ENCODE assay signal across 8 cellular contexts in the genomic region with DNA sequence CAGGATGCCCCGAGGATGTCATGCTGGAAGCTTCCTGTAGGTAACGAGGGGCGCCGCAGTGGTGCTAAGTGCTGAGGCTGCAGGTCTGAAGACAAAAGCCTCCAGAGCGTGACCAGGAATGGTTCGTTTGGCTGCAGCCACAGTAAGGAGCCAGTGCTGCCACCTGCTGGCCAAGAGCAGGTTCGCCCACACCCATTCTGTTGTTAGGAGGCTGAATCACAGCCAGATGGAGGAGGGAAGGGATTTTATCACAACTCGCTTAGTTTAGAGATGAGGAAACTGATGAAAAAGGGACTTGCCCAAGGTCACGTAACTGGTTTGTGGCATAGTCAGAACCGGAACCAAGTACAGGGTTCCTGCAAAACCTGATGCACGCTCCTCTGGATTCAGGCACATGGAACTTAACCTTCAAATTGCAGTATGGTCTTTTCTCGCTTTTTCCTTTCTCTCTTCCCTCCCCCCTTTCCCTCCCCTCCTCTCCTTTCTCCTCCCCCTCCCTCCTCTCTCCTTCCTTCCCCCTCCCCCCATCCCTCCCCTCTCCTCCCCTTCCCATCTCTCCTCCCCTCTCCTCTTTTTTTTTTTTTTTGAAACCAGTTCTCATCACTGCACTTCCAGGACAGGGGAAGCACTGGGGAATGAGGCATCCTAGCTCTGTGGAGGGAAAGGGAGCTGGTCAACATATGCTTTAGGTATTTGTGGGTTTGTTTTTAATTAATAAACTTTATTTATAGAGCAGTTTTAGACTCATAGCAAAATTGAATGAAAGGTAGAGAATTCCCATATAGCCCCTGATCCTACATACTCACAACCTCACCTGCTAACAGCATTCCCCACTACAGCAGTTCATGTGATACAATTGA.
A peak's percentile ranks its signal among the peaks of the same experiment; 100 is the strongest.
DNase-seq lines count a peak whose midpoint lies in the region; ATAC-seq and TF ChIP-seq lines count a peak whose summit lies in the region.

No MANE protein-coding gene starts in this region.

- no peaks in the 10 kb centered on the region for H3K9me3 Mint-ChIP-seq in T-helper 1 cell treated with Interleukin-12 subunit alpha and Interleukin-12 subunit beta and Interleukin-4 antibody, amounts not matched to agents 30 μg/mL and 1 μg/mL, for 36 hours

- H3K36me3 ChIP-seq in right atrium auricular region, result no peaks in the 10 kb centered on the region

- H3K27me3 Mint-ChIP-seq in T-helper 1 cell treated with Interleukin-12 subunit alpha and Interleukin-12 subunit beta and Interleukin-4 antibody, amounts not matched to agents 30 μg/mL and 1 μg/mL, for 36 hours (ENCODE audit: low read depth), result no peaks in the 10 kb centered on the region

- peaks cover 1% of the 10 kb centered on the region for H3K36me3 Mint-ChIP-seq in T-helper 1 cell treated with Interleukin-12 subunit alpha and Interleukin-12 subunit beta and Interleukin-4 antibody, amounts not matched to agents 30 μg/mL and 1 μg/mL, for 36 hours (ENCODE audit: low read depth)

- no peaks in the 10 kb centered on the region for H3K27me3 ChIP-seq in right atrium auricular region

- peaks cover 25% of the 10 kb centered on the region for H3K4me1 Mint-ChIP-seq in T-helper 1 cell treated with Interleukin-12 subunit alpha and Interleukin-12 subunit beta and Interleukin-4 antibody, amounts not matched to agents 30 μg/mL and 1 μg/mL, for 36 hours (ENCODE audit: low read depth)

- no peak overlapping the region for H3K27ac ChIP-seq in right atrium auricular region

- H3K9me3 ChIP-seq in right atrium auricular region, result no peaks in the 10 kb centered on the region

- peak overlapping the region; percentile 61 for H3K4me3 Mint-ChIP-seq in T-helper 1 cell treated with Interleukin-12 subunit alpha and Interleukin-12 subunit beta and Interleukin-4 antibody, amounts not matched to agents 30 μg/mL and 1 μg/mL, for 36 hours

- peak; percentile 90 for ATAC-seq in GM18508 (IDR thresholded peaks at IDR 0.05; ENCODE audit: insufficient read depth, unreplicated experiment)
- ATAC-seq in HG02981 (IDR thresholded peaks at IDR 0.05; ENCODE audit: unreplicated experiment), result peak; percentile 90
- peak; percentile 96 for ATAC-seq in sciatic nerve

- peaks cover 0 to 9% of the 10 kb centered on the region in 2 donors for H3K4me1 ChIP-seq in right atrium auricular region

- peak overlapping the region; percentile 88 for H3K27ac Mint-ChIP-seq in T-helper 1 cell treated with Interleukin-12 subunit alpha and Interleukin-12 subunit beta and Interleukin-4 antibody, amounts not matched to agents 30 μg/mL and 1 μg/mL, for 36 hours

- TF ChIP-seq CTCF in right atrium auricular region (IDR thresholded peaks at IDR 0.05), result peak; percentile 88 to 97

- H3K4me3 ChIP-seq in right atrium auricular region, result no peak overlapping the region

- intact Hi-C loops in sciatic nerve (cut with DNase I), result no loop called here

- DNase-seq in A172 (ENCODE audit: low spot score) (peak; percentile 96), NCI-H187 (lab: John Stamatoyannopoulos, UW) (peak; percentile 87 to 95), amniotic epithelial cell (ENCODE audit: low read depth) (peak; percentile 91), right atrium auricular region (ENCODE audit: low spot score) (peak; percentile 95), sciatic nerve (ENCODE audit: low spot score) (peak; percentile 96)
